Comparison of ENCODE assay signal across 8 cellular contexts in genomic region chr16:10181196-10182162, GRCh38. TPM values are rescaled to one million over a fixed set of nuclear protein-coding genes. Genes with fewer than 3 reads are reported as not detected.
DNase-seq lines count a peak whose midpoint lies in the region; ATAC-seq and TF ChIP-seq lines count a peak whose summit lies in the region.

No MANE protein-coding gene starts in this region.

- H3K27me3 ChIP-seq in DND-41 (ENCODE audit: insufficient read depth, low read length, poor library complexity), result no peaks in the 10 kb centered on the region

- no peak for DNase-seq in DND-41
- peak; percentile 85 for DNase-seq in NCI-H82 (lab: John Stamatoyannopoulos, UW)
- DNase-seq in astrocyte of the hippocampus (ENCODE audit: low read depth, low spot score), result peak; percentile 93
- peak; percentile 52 to 53 for DNase-seq in hippocampal formation (lab: John Stamatoyannopoulos, UW)
- peak; percentile 4 for DNase-seq in pulmonary artery endothelial cell (ENCODE audit: low read depth, low spot score)
- DNase-seq in RKO (ENCODE audit: low spot score), result no peak
- DNase-seq in NCI-H1105 (lab: John Stamatoyannopoulos, UW), result no peak

- ATAC-seq in DND-41 (ENCODE audit: insufficient read depth, low read depth) (no peak), GM21737 (IDR thresholded peaks at IDR 0.05; ENCODE audit: unreplicated experiment) (peak; percentile 54)

- H3K36me3 ChIP-seq in DND-41 (ENCODE audit: insufficient read depth, low read length), result no peaks in the 10 kb centered on the region

- peak; percentile 36 for TF ChIP-seq CTCF in DND-41 (IDR thresholded peaks at IDR 0.05; ENCODE audit: borderline replicate concordance, extremely low read depth, low read length, poor library complexity, severe bottlenecking)

- H3K9me3 ChIP-seq in DND-41 (ENCODE audit: insufficient read depth, low read length, severe bottlenecking), result peaks cover 6% of the 10 kb centered on the region

- H3K79me2 ChIP-seq in DND-41 (ENCODE audit: insufficient read depth, low read length), result no peaks in the 10 kb centered on the region

- H3K4me3 ChIP-seq in DND-41 (ENCODE audit: low read depth in 1 of 2, low read length in 2 of 2), result no peak overlapping the region

- H3K4me1 ChIP-seq in DND-41 (ENCODE audit: insufficient read depth, low read length), result no peaks in the 10 kb centered on the region

- H2AFZ ChIP-seq in DND-41 (ENCODE audit: low read depth, low read length), result no peak overlapping the region

- no peak overlapping the region for H3K27ac ChIP-seq in DND-41 (ENCODE audit: low read length)

- no peaks in the 10 kb centered on the region for H4K20me1 ChIP-seq in DND-41 (ENCODE audit: insufficient read depth, low read length)

- no peak overlapping the region for H3K4me2 ChIP-seq in DND-41 (ENCODE audit: insufficient read depth, low read length)

- no peak overlapping the region for H3K9ac ChIP-seq in DND-41 (ENCODE audit: low read depth, low read length)

RNA-seq across cellular contexts. Expression of gene GRIN2A, which starts 0.7 kb away (rescaled TPM):
- not detected in 2 replicates for total RNA-seq in pulmonary artery endothelial cell

Comparison
In these comparisons a context has a peak if more than half of its experiments do, and no peak if none do; other contexts are left out.
1. DNase-seq: peak in NCI-H82 (single experiment), astrocyte of the hippocampus (single experiment), hippocampal formation (2 of 2) and pulmonary artery endothelial cell (single experiment); none in DND-41 (single experiment), RKO (single experiment) and NCI-H1105 (single experiment).